ENCODE assay signal across 1 cellular context in the genomic region with DNA sequence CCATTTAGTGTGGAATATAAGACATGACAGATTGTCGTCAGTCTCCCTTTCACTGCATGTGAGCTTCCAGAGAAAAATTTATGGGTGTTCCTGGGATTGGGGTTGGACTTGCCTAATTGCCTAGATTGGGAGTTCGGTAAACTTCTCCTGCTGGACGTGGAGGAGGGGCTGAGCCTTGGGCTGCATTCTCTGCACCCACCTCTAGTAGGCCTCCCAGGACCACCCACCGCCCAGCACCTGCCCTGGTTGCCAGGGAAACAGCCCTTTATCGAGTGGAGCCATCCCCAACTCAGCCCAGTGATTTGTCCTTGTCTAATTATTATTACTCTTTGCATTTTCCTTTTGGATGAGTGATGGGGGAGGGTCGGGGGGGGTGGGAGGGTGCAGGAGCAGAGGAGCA.
TF ChIP-seq lines count a peak whose summit lies in the region.

No MANE protein-coding gene starts in this region.

TF ChIP-seq in GM23338, 12 proteins besides CTCF, POLR2A, EP300 and RAD21 (continued from another document):
- no peak for TF ChIP-seq ZNF462 (CRISPR knock-in tag; IDR thresholded peaks at IDR 0.05)
